In the genomic region with DNA sequence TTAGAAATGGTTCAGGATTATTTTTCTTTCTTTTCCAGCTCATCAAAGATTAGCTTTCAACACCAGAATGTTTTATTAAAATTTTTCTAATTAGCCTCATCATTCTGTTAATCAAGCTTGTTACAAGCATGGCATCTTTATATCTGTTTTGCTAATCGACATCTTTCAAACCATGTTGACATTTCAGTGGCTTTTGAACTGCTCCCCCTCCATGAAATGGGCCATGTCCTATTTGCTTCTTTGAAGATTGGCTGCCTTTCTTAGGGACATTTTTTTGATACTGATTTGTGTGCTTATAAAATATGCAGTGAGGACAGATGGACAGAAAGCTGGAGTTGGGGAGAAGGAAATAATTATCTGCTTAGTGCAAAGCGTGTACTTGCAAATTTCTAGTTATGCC, we compare ENCODE assay signal across 28 cellular contexts.
"Had no signal": no experiment of that assay in that cellular context is flagged by ENCODE, and none has a peak within 500 bp of the region (broad histone marks: within the 10 kb centered on the region; RNA-seq: fewer than 3 reads in every experiment).

No MANE protein-coding gene starts in this region.

- H3K4me3 Mint-ChIP-seq: immature natural killer cell; mesothelial cell of epicardium; naive thymus-derived CD4-positive, alpha-beta T cell; natural killer cell treated with Interleukin-12 subunit alpha and Interleukin-12 subunit beta and Interleukin-15 and Interleukin-18, amount 100 ng/mL, for 72 hours; neural crest cell; stimulated activated effector memory CD8-positive, alpha-beta T cell treated with anti-CD3 and anti-CD28 coated beads, Interleukin-12 subunit alpha, Interleukin-12 subunit beta, amount 100 ng/mL, for 72 hours; stimulated activated naive CD8-positive, alpha-beta T cell treated with anti-CD3 and anti-CD28 coated beads, Interleukin-15, Interleukin-2, amounts not matched to agents 100 ng/mL and 50 ng/mL, for 24 hours had no signal

- H3K4me3 ChIP-seq: left ventricle myocardium inferior, lung, pancreas, prostate gland, sigmoid colon, spleen, thyroid gland, upper lobe of right lung had no signal

- ATAC-seq: left colon; naive thymus-derived CD4-positive, alpha-beta T cell; natural killer cell treated with Interleukin-12 subunit alpha and Interleukin-12 subunit beta and Interleukin-15 and Interleukin-18, amount 100 ng/mL, for 72 hours; pancreas; stimulated activated effector memory CD8-positive, alpha-beta T cell treated with anti-CD3 and anti-CD28 coated beads, Interleukin-12 subunit alpha, Interleukin-12 subunit beta, amount 100 ng/mL, for 72 hours; upper lobe of right lung had no signal

- H3K9me3 Mint-ChIP-seq: immature natural killer cell; mesothelial cell of epicardium; naive thymus-derived CD4-positive, alpha-beta T cell; natural killer cell treated with Interleukin-12 subunit alpha and Interleukin-12 subunit beta and Interleukin-15 and Interleukin-18, amount 100 ng/mL, for 72 hours; neural crest cell; stimulated activated effector memory CD8-positive, alpha-beta T cell treated with anti-CD3 and anti-CD28 coated beads, Interleukin-12 subunit alpha, Interleukin-12 subunit beta, amount 100 ng/mL, for 72 hours; stimulated activated naive CD8-positive, alpha-beta T cell treated with anti-CD3 and anti-CD28 coated beads, Interleukin-15, Interleukin-2, amounts not matched to agents 100 ng/mL and 50 ng/mL, for 24 hours had no signal

- H3K36me3 ChIP-seq: left ventricle myocardium inferior, pancreas, prostate gland, sigmoid colon, spleen, thyroid gland, upper lobe of right lung had no signal

- H3K4me1 ChIP-seq: left ventricle myocardium inferior, pancreas, prostate gland, sigmoid colon, spleen, upper lobe of right lung had no signal

- H3K36me3 Mint-ChIP-seq: immature natural killer cell; mesothelial cell of epicardium; naive thymus-derived CD4-positive, alpha-beta T cell; natural killer cell treated with Interleukin-12 subunit alpha and Interleukin-12 subunit beta and Interleukin-15 and Interleukin-18, amount 100 ng/mL, for 72 hours; stimulated activated effector memory CD8-positive, alpha-beta T cell treated with anti-CD3 and anti-CD28 coated beads, Interleukin-12 subunit alpha, Interleukin-12 subunit beta, amount 100 ng/mL, for 72 hours had no signal

- H3K4me1 Mint-ChIP-seq: immature natural killer cell; mesothelial cell of epicardium; naive thymus-derived CD4-positive, alpha-beta T cell; neural crest cell; stimulated activated effector memory CD8-positive, alpha-beta T cell treated with anti-CD3 and anti-CD28 coated beads, Interleukin-12 subunit alpha, Interleukin-12 subunit beta, amount 100 ng/mL, for 72 hours had no signal

- H3K27ac ChIP-seq: left ventricle myocardium inferior, pancreas, prostate gland, sigmoid colon, spleen, thyroid gland, upper lobe of right lung had no signal

- H3K9me3 ChIP-seq: left ventricle myocardium inferior, pancreas, prostate gland, sigmoid colon, spleen, thyroid gland, upper lobe of right lung had no signal

- H3K27ac Mint-ChIP-seq: immature natural killer cell; mesothelial cell of epicardium; naive thymus-derived CD4-positive, alpha-beta T cell; natural killer cell treated with Interleukin-12 subunit alpha and Interleukin-12 subunit beta and Interleukin-15 and Interleukin-18, amount 100 ng/mL, for 72 hours; stimulated activated effector memory CD8-positive, alpha-beta T cell treated with anti-CD3 and anti-CD28 coated beads, Interleukin-12 subunit alpha, Interleukin-12 subunit beta, amount 100 ng/mL, for 72 hours; stimulated activated naive CD8-positive, alpha-beta T cell treated with anti-CD3 and anti-CD28 coated beads, Interleukin-15, Interleukin-2, amounts not matched to agents 100 ng/mL and 50 ng/mL, for 24 hours had no signal

- DNase-seq: hypothalamus; immature natural killer cell; kidney; left colon; left ventricle myocardium inferior; mesendoderm; naive thymus-derived CD4-positive, alpha-beta T cell; nucleus accumbens; pancreas; posterior cingulate gyrus; retina; right cardiac atrium; sigmoid colon; small intestine; spleen; stimulated activated CD4-positive, alpha-beta T cell treated with anti-CD3 and anti-CD28 coated beads, Interleukin-4, amount 100 ng/mL, for 24 hours; stimulated activated naive CD4-positive, alpha-beta T cell; substantia nigra; thyroid gland; trophoblast cell; upper lobe of right lung had no signal

- H3K27me3 ChIP-seq: pancreas, sigmoid colon, thyroid gland, upper lobe of right lung had no signal
